12 cellular contexts compared by ENCODE assay signal in the genomic region with DNA sequence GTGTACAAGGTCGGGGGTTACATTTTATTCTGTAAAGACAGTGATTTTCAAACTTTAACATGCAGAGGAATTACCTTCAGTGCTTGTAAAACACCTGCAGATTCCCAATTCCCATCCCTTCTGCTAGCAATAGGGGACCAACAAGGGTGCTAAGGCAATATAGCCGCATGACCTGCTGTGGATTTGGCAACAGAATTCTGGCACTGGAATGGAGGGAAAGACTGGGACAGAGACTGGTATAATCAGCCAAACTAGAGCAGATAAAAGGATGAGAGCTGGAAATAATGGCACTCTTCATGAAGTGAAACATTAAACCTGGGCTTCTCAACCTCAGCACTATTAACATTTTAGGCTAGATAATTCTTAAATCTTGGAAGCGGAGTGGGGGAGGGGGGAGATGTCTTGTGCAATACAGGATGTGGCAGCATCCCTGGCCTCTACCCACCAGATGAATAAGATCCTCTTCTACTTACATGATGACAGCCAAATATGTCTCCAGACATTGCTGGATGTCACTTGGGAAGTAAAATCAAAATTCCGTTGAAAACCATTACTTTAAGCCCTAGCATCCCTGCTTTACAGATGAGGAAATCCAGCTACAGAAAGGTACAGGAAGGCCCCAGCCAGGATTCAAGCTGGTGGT. TPM values are rescaled to one million over a fixed set of nuclear protein-coding genes. Genes with fewer than 3 reads are reported as not detected.
DNase-seq lines count a peak whose midpoint lies in the region; ATAC-seq and TF ChIP-seq lines count a peak whose summit lies in the region.
"Had no signal": no experiment of that assay in that cellular context is flagged by ENCODE, and none has a peak within 500 bp of the region (broad histone marks: within the 10 kb centered on the region; RNA-seq: fewer than 3 reads in every experiment).

No MANE protein-coding gene starts in this region.

- no peaks in the 10 kb centered on the region for H3K9me3 Mint-ChIP-seq in neural crest cell
- no peaks in the 10 kb centered on the region for H3K9me3 Mint-ChIP-seq in activated T-helper 2 cell treated with anti-CD3 and anti-CD28 coated beads, Interferon-gamma antibody, Interleukin-2, Interleukin-4, amounts not matched to agents 10 μg/mL and 5 μg/mL and 100 μg/mL, durations not matched to agents 14 hours and 24 hours and 36 hours

- no peak overlapping the region for H3K27ac Mint-ChIP-seq in neural crest cell (ENCODE audit: unreplicated experiment)
- no peak overlapping the region for H3K27ac Mint-ChIP-seq in activated T-helper 2 cell treated with anti-CD3 and anti-CD28 coated beads, Interferon-gamma antibody, Interleukin-2, Interleukin-4, amounts not matched to agents 10 μg/mL and 5 μg/mL and 100 μg/mL, durations not matched to agents 14 hours and 24 hours and 36 hours

- no peaks in the 10 kb centered on the region for H3K27me3 ChIP-seq in BJ (ENCODE audit: control insufficient read depth, insufficient read depth, low read length)

- CTCF ChIA-PET in BJ (lab: Yijun Ruan, JAX) = interaction anchor here (1.8 to 7.2 kb wide), 5 partner anchors 8 to 69 kb away, joined by 5 to 70 read pairs (median 17); no protein-coding TSS in a partner anchor

- intact Hi-C loops in activated T-helper 2 cell treated with anti-CD3 and anti-CD28 coated beads, Interferon-gamma antibody, Interleukin-2, Interleukin-4, amounts not matched to agents 10 μg/mL and 5 μg/mL and 100 μg/mL, durations not matched to agents 14 hours and 24 hours and 36 hours (cut with micrococcal nuclease) = no loop called here

- ATAC-seq in HG02588 (IDR thresholded peaks at IDR 0.05; ENCODE audit: unreplicated experiment) = no peak
- no peak for ATAC-seq in HG03439 (IDR thresholded peaks at IDR 0.05; ENCODE audit: unreplicated experiment)
- ATAC-seq: stimulated activated naive CD8-positive, alpha-beta T cell treated with anti-CD3 and anti-CD28 coated beads, Interleukin-15, Interleukin-2, amounts not matched to agents 100 U/mL and 50 U/mL, for 24 hours had no signal

- TF ChIP-seq CTCF in BJ (IDR thresholded peaks at IDR 0.05; ENCODE audit: insufficient read depth, low read depth, low read length) (no peak), epithelial cell of proximal tubule (conservative IDR thresholded peaks at IDR 0.05; ENCODE audit: low read depth, low read length) (no peak), neural crest cell (conservative IDR thresholded peaks at IDR 0.05) (no peak)

- no peaks in the 10 kb centered on the region; the same call in 1 of the 2 replicates for H3K36me3 ChIP-seq in BJ (ENCODE audit: control insufficient read depth, insufficient read depth, low read length)

- peaks cover 32% of the 10 kb centered on the region for H3K4me1 Mint-ChIP-seq in neural crest cell
- H3K4me1 Mint-ChIP-seq in activated T-helper 2 cell treated with anti-CD3 and anti-CD28 coated beads, Interferon-gamma antibody, Interleukin-2, Interleukin-4, amounts not matched to agents 10 μg/mL and 5 μg/mL and 100 μg/mL, durations not matched to agents 14 hours and 24 hours and 36 hours (ENCODE audit: low read depth) = peaks cover 14% of the 10 kb centered on the region

- peaks cover 25% of the 10 kb centered on the region for H3K27me3 Mint-ChIP-seq in neural crest cell (ENCODE audit: low read depth)
- H3K27me3 Mint-ChIP-seq in activated T-helper 2 cell treated with anti-CD3 and anti-CD28 coated beads, Interferon-gamma antibody, Interleukin-2, Interleukin-4, amounts not matched to agents 10 μg/mL and 5 μg/mL and 100 μg/mL, durations not matched to agents 14 hours and 24 hours and 36 hours (ENCODE audit: low read depth) = peaks cover 63% of the 10 kb centered on the region

- no peak for DNase-seq in BJ (ENCODE audit: low read depth)
- DNase-seq in epithelial cell of proximal tubule (ENCODE audit: low read depth) = no peak
- no peak for DNase-seq in neural crest cell (ENCODE audit: low read depth, low spot score)
- no peak for DNase-seq in inferior parietal cortex (ENCODE audit: extremely low spot score)
- no peak for DNase-seq in activated T-helper 2 cell treated with anti-CD3 and anti-CD28 coated beads, Interferon-gamma antibody, Interleukin-2, Interleukin-4, amounts not matched to agents 10 μg/mL and 5 μg/mL and 100 μg/mL, durations not matched to agents 14 hours and 24 hours and 36 hours (ENCODE audit: low spot score)
- DNase-seq: amygdala; NCI-H2227 treated with DMSO at 0.1 percent for 48 hours; stimulated activated naive CD8-positive, alpha-beta T cell treated with anti-CD3 and anti-CD28 coated beads, Interleukin-15, Interleukin-2, amounts not matched to agents 100 U/mL and 50 U/mL, for 24 hours had no signal

- POLR2A ChIA-PET in BJ (lab: Charles Lee) = no interaction called here

- H3K36me3 Mint-ChIP-seq in neural crest cell (ENCODE audit: low read depth) = no peaks in the 10 kb centered on the region
- no peaks in the 10 kb centered on the region for H3K36me3 Mint-ChIP-seq in activated T-helper 2 cell treated with anti-CD3 and anti-CD28 coated beads, Interferon-gamma antibody, Interleukin-2, Interleukin-4, amounts not matched to agents 10 μg/mL and 5 μg/mL and 100 μg/mL, durations not matched to agents 14 hours and 24 hours and 36 hours (ENCODE audit: low read depth)

- no peak for TF ChIP-seq RAD21 in Ishikawa (IDR thresholded peaks at IDR 0.05; ENCODE audit: low read depth)

- H3K4me3 Mint-ChIP-seq in neural crest cell = peak overlapping the region; percentile 96
- H3K4me3 Mint-ChIP-seq in activated T-helper 2 cell treated with anti-CD3 and anti-CD28 coated beads, Interferon-gamma antibody, Interleukin-2, Interleukin-4, amounts not matched to agents 10 μg/mL and 5 μg/mL and 100 μg/mL, durations not matched to agents 14 hours and 24 hours and 36 hours (ENCODE audit: low read depth) = no peak overlapping the region

- TF ChIP-seq EP300 in Ishikawa (IDR thresholded peaks at IDR 0.05; ENCODE audit: borderline replicate concordance) = no peak

- H3K4me3 ChIP-seq in BJ (ENCODE audit: low read depth, low read length) (peak overlapping the region; percentile 78), epithelial cell of proximal tubule (ENCODE audit: low read depth, low read length) (peak overlapping the region; percentile 76)

TF ChIP-seq in Ishikawa, 13 proteins besides CTCF, POLR2A, EP300 and RAD21:
- TF ChIP-seq CEBPB (IDR thresholded peaks at IDR 0.05) = peak; percentile 26; the same call in 1 of the 2 replicates
- TF ChIP-seq, protein P1, sequence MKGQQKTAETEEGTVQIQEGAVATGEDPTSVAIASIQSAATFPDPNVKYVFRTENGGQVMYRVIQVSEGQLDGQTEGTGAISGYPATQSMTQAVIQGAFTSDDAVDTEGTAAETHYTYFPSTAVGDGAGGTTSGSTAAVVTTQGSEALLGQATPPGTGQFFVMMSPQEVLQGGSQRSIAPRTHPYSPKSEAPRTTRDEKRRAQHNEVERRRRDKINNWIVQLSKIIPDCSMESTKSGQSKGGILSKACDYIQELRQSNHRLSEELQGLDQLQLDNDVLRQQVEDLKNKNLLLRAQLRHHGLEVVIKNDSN (IDR thresholded peaks at IDR 0.05) = no peak

RNA-seq across cellular contexts. Expression of a gene that starts 1.8 kb away (rescaled TPM):
- polyA plus RNA-seq in BJ (2011; rRNA removed) = 30.2 and 41.0 TPM in 2 replicates
- polyA minus RNA-seq in BJ (2011; rRNA and poly(A)+ RNA removed) = 24.3 and 40.2 TPM in 2 replicates
- total RNA-seq in epithelial cell of proximal tubule (53.7 and 67.0 TPM in 2 replicates), neural crest cell (3.6 and 3.8 TPM in 2 replicates)
- not detected in 2 replicates for total RNA-seq in activated T-helper 2 cell treated with anti-CD3 and anti-CD28 coated beads, Interferon-gamma antibody, Interleukin-2, Interleukin-4, amounts not matched to agents 10 μg/mL and 5 μg/mL and 100 μg/mL, durations not matched to agents 14 hours and 24 hours and 36 hours
- polyA plus RNA-seq: neural cell had no signal

Comparison
In these comparisons a context has a peak if more than half of its experiments do, and no peak if none do; other contexts are left out.
1. RNA of a gene that starts 1.8 kb away (total RNA-seq): 53.7 to 67.0 TPM in epithelial cell of proximal tubule; 3.6 to 3.8 TPM in neural crest cell and not detected in activated T-helper 2 cell treated with anti-CD3 and anti-CD28 coated beads, Interferon-gamma antibody, Interleukin-2, Interleukin-4, amounts not matched to agents 10 μg/mL and 5 μg/mL and 100 μg/mL, durations not matched to agents 14 hours and 24 hours and 36 hours; every median in the first group is over 10 times any median in the second.